9 cellular contexts compared by ENCODE assay signal in genomic region chr4:154294951-154295350, GRCh38.
"Had no signal": no experiment of that assay in that cellular context is flagged by ENCODE, and none has a peak within 500 bp of the region (broad histone marks: within the 10 kb centered on the region; RNA-seq: fewer than 3 reads in every experiment).

No MANE protein-coding gene starts in this region.

- H3K4me2 ChIP-seq: GM23338, KMS-11 had no signal

- FAIRE-seq: H1, H54, HepG2 had no signal

- H3K4me3 ChIP-seq: GM23338 had no signal

- H3K9ac ChIP-seq: KMS-11 had no signal

- DNase-seq: H9, HCEC 1CT, KBM-7 had no signal

- ATAC-seq: GM23338, HepG2 had no signal

- H2AFZ ChIP-seq: GM23338 had no signal

- H3K27ac ChIP-seq: HL-60, KMS-11 had no signal
